In the genomic region with DNA sequence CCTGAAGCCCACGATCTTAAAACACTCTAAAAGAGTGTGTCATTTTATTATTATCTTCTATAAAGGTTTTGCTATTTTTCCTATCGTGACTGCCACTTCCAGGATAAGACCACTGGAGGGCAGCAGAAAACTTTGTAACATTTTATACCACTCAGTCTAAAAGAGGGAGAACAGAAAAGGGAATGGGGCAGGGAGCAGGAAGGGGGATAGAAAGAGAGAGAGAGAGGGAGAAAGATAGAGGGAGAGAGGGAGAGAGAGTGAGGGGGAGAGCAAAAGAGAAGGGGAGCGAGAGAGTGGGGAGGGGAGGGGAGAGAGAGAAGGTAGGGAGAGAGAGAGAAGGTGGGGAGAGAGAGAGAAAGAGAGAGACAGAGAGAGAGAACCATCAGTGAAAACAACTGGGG, we compare ENCODE assay signal across 9 cellular contexts. TPM values are rescaled to one million over a fixed set of nuclear protein-coding genes. Genes with fewer than 3 reads are reported as not detected.
A peak's percentile ranks its signal among the peaks of the same experiment; 100 is the strongest.
DNase-seq lines count a peak whose midpoint lies in the region; ATAC-seq and TF ChIP-seq lines count a peak whose summit lies in the region.
"Had no signal": no experiment of that assay in that cellular context is flagged by ENCODE, and none has a peak within 500 bp of the region (broad histone marks: within the 10 kb centered on the region; RNA-seq: fewer than 3 reads in every experiment).

No MANE protein-coding gene starts in this region.

- H3K27me3 Mint-ChIP-seq in activated naive CD8-positive, alpha-beta T cell treated with anti-CD3 and anti-CD28 coated beads for 36 hours, result no peaks in the 10 kb centered on the region

- peak overlapping the region; percentile 60 for H3K27ac Mint-ChIP-seq in activated naive CD8-positive, alpha-beta T cell treated with anti-CD3 and anti-CD28 coated beads for 36 hours

- peak; percentile 49 to 82 (median 72) for TF ChIP-seq CTCF in heart right ventricle (IDR thresholded peaks at IDR 0.05)

- peak overlapping the region; percentile 40 for H3K4me3 Mint-ChIP-seq in activated naive CD8-positive, alpha-beta T cell treated with anti-CD3 and anti-CD28 coated beads for 36 hours

- H3K27me3 ChIP-seq in heart right ventricle, result no peaks in the 10 kb centered on the region
- H3K27me3 ChIP-seq: BLaER1 had no signal

- ATAC-seq in HG03066 (IDR thresholded peaks at IDR 0.05; ENCODE audit: low read depth, unreplicated experiment) (peak; percentile 72), heart right ventricle (peak in 7 of 8 donors; percentile 38 to 68 (median 54)), HG03565 (IDR thresholded peaks at IDR 0.05; ENCODE audit: unreplicated experiment) (no peak)

- H3K27ac ChIP-seq in heart right ventricle, result peak overlapping the region in 8 of 10 donors; percentile 1 to 72 (median 43)
- H3K27ac ChIP-seq: BLaER1 had no signal

- H3K9me3 ChIP-seq in heart right ventricle, result no peaks in the 10 kb centered on the region
- H3K9me3 ChIP-seq: BLaER1 had no signal

- H3K4me3 ChIP-seq in heart right ventricle, result no peak overlapping the region
- H3K4me3 ChIP-seq: BLaER1 had no signal

- peaks cover 18% of the 10 kb centered on the region for H3K4me1 Mint-ChIP-seq in activated naive CD8-positive, alpha-beta T cell treated with anti-CD3 and anti-CD28 coated beads for 36 hours

- intact Hi-C loops in heart right ventricle (cut with DNase I), result loop anchor here in 9 of 10 donors (1.0 to 10.0 kb wide), 14 partner anchors 42 to 429 kb away; partner anchors contain the start of genes RERG (in 5 of the 9) and MGP (in 2 of the 9)

- no peaks in the 10 kb centered on the region for H3K36me3 Mint-ChIP-seq in activated naive CD8-positive, alpha-beta T cell treated with anti-CD3 and anti-CD28 coated beads for 36 hours

- 8 to 18% methylated on average over 3 of the region's 3 CpGs for WGBS in heart right ventricle, 2 donors

- H3K9me3 Mint-ChIP-seq in activated naive CD8-positive, alpha-beta T cell treated with anti-CD3 and anti-CD28 coated beads for 36 hours, result no peaks in the 10 kb centered on the region

- peaks cover 7 to 76% (median 50%) of the 10 kb centered on the region in 9 donors for H3K4me1 ChIP-seq in heart right ventricle
- H3K4me1 ChIP-seq: BLaER1 had no signal

- DNase-seq in DMS 273 (lab: John Stamatoyannopoulos, UW; ENCODE audit: unreplicated experiment), result peak; percentile 74
- no peak for DNase-seq in DMS 273 treated with DMSO at 0.1 percent for 48 hours (lab: John Stamatoyannopoulos, UW)
- peak; percentile 83 for DNase-seq in OCI-M1 (lab: John Stamatoyannopoulos, UW)
- peak; percentile 18 for DNase-seq in activated naive CD8-positive, alpha-beta T cell treated with anti-CD3 and anti-CD28 coated beads for 36 hours
- DNase-seq in heart right ventricle, result peak in 1 of 2 donors; percentile 66
- DNase-seq in renal cortical epithelial cell (ENCODE audit: low read depth), result peak; percentile 53

- H3K36me3 ChIP-seq in heart right ventricle, result no peaks in the 10 kb centered on the region
- H3K36me3 ChIP-seq: BLaER1 had no signal

RNA-seq across cellular contexts. Expression of gene ART4, which starts 2.0 kb away (rescaled TPM):
- total RNA-seq in activated naive CD8-positive, alpha-beta T cell treated with anti-CD3 and anti-CD28 coated beads for 36 hours, result not detected
- total RNA-seq in heart right ventricle (1 to 10 TPM in 9 of 10 donors, under 1 TPM in 1; 0.72 to 3.9 (median 2.8) TPM), renal cortical epithelial cell (1.0 TPM in 1 of 2 replicates, not detected in the other)
- polyA plus RNA-seq in heart right ventricle, result 1 to 10 TPM; 1.3 to 2.7 TPM

RNA-seq across cellular contexts. Expression of gene SMCO3, which starts 31.4 kb away (rescaled TPM):
- total RNA-seq in activated naive CD8-positive, alpha-beta T cell treated with anti-CD3 and anti-CD28 coated beads for 36 hours, result not detected
- total RNA-seq in heart right ventricle (under 1 TPM in 5 of 10 donors, not detected in 5; 0.10 to 0.24 (median 0.12) TPM), renal cortical epithelial cell (1.0 TPM in 1 of 2 replicates, not detected in the other)
- 1 to 10 TPM in 1 of 2 donors, under 1 TPM in 1; 0.14 to 1.3 TPM for polyA plus RNA-seq in heart right ventricle

RNA-seq across cellular contexts. Expression of gene MGP, which starts 40.3 kb away (rescaled TPM):
- not detected for total RNA-seq in activated naive CD8-positive, alpha-beta T cell treated with anti-CD3 and anti-CD28 coated beads for 36 hours
- 100 to 1,000 TPM; 151 to 456 (median 254) TPM for total RNA-seq in heart right ventricle
- polyA plus RNA-seq in heart right ventricle, result 100 to 1,000 TPM; 252 to 528 TPM
- total RNA-seq in renal cortical epithelial cell, result 0.35 and 0.80 TPM in 2 replicates

RNA-seq across cellular contexts. Expression of gene C12orf60, which starts 41.9 kb away (rescaled TPM):
- 1 to 10 TPM; 2.7 to 2.8 TPM for total RNA-seq in activated naive CD8-positive, alpha-beta T cell treated with anti-CD3 and anti-CD28 coated beads for 36 hours
- total RNA-seq in heart right ventricle, result 1 to 10 TPM; 1.2 to 5.8 (median 3.7) TPM
- 1 to 10 TPM; 3.4 to 5.5 TPM for polyA plus RNA-seq in heart right ventricle
- 1.2 and 2.3 TPM in 2 replicates for total RNA-seq in renal cortical epithelial cell

RNA-seq across cellular contexts. Expression of gene WBP11, which starts 42.1 kb away (rescaled TPM):
- total RNA-seq in activated naive CD8-positive, alpha-beta T cell treated with anti-CD3 and anti-CD28 coated beads for 36 hours, result 100 to 1,000 TPM; 160 to 175 TPM
- total RNA-seq in heart right ventricle (10 to 100 TPM; 47.6 to 62.3 (median 56.0) TPM), renal cortical epithelial cell (5.4 and 23.4 TPM in 2 replicates)
- 10 to 100 TPM; 11.9 to 27.6 TPM for polyA plus RNA-seq in heart right ventricle

Comparison
In these comparisons a context has a peak if more than half of its experiments do, and no peak if none do; other contexts are left out.
1. RNA of gene MGP, which starts 40.3 kb away (total RNA-seq): 151 to 456 TPM in heart right ventricle; 0.35 to 0.80 TPM in renal cortical epithelial cell and not detected in activated naive CD8-positive, alpha-beta T cell treated with anti-CD3 and anti-CD28 coated beads for 36 hours; every median in the first group is over 10 times any median in the second.